ENCODE assay signal across 8 cellular contexts in the genomic region with DNA sequence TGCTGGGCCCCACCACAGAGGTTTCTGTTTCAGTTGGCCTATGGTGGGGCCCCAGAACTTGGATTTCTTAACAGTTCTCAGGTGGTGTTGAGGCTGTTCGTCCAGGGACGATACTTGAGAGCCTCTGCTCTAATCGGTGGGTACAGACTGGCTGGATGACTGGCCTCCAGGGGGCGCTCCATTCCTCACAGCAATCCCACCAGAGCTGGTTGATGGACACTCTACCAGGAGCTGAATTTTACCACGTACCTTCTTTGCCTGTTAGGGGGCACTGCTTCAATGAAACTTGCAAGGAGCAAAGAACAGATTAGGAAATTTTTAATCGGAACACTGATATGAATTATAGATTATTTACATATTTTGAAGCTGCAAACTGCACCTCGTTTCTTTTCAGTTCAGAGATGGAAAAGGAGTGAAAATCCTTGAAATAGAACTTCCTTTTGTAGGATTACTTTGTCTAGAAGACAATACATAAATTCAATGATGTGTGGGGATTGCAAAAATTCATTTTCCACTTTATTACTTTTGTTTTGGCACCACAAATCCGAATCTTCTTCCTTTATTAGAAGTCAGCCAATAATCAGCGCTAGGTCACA. TPM values are rescaled to one million over a fixed set of nuclear protein-coding genes. Genes with fewer than 3 reads are reported as not detected.
A peak's percentile ranks its signal among the peaks of the same experiment; 100 is the strongest.
DNase-seq lines count a peak whose midpoint lies in the region; ATAC-seq and TF ChIP-seq lines count a peak whose summit lies in the region.

No MANE protein-coding gene starts in this region.

- DNase-seq in EH (ENCODE audit: low read depth) (peak; percentile 75), HUDEP-2 (lab: John Stamatoyannopoulos, UW; ENCODE audit: unreplicated experiment in 76 of 76) (peak in 74 of 76 experiments; percentile 10 to 90 (median 73)), SHP77 treated with DMSO at 0.1 percent for 48 hours (lab: John Stamatoyannopoulos, UW) (peak; percentile 85), germinal center (ENCODE audit: low spot score) (peak; percentile 69), osteocyte (ENCODE audit: extremely low spot score, unreplicated experiment) (peak; percentile 86), tibial artery (peak; percentile 92 to 93)
- peak; percentile 96 for DNase-seq in activated effector memory CD4-positive, alpha-beta T cell treated with anti-CD3 and anti-CD28 coated beads, Interleukin-2, amount 50 U/mL, for 16 hours

- peaks cover 0 to 8% (median 3%) of the 10 kb centered on the region in 4 donors for H3K4me1 ChIP-seq in tibial artery

- H3K27ac ChIP-seq in tibial artery = no peak overlapping the region

- ATAC-seq in GM21529 (IDR thresholded peaks at IDR 0.05; ENCODE audit: unreplicated experiment) = peak; percentile 100

- H3K9me3 ChIP-seq in tibial artery = no peaks in the 10 kb centered on the region

- H3K4me1 Mint-ChIP-seq in osteocyte (ENCODE audit: unreplicated experiment) = peaks cover 7% of the 10 kb centered on the region

- no peak overlapping the region for H3K4me3 ChIP-seq in tibial artery

- H3K27me3 Mint-ChIP-seq in osteocyte (ENCODE audit: unreplicated experiment) = peaks cover 2% of the 10 kb centered on the region

- no peaks in the 10 kb centered on the region for H3K9me3 Mint-ChIP-seq in osteocyte (ENCODE audit: unreplicated experiment)

- intact Hi-C loops in tibial artery (cut with DNase I; ENCODE audit: low total_unique reads) = loop anchor here (5.0 to 10.0 kb wide), 2 partner anchors 48 to 96 kb away; partner anchors contain the start of gene KBTBD2

- TF ChIP-seq CTCF in osteocyte (IDR thresholded peaks at IDR 0.05) = peak; percentile 72
- peak; percentile 82 to 87 for TF ChIP-seq CTCF in tibial artery (IDR thresholded peaks at IDR 0.05)

- H3K27ac Mint-ChIP-seq in osteocyte (ENCODE audit: unreplicated experiment) = no peak overlapping the region

- H3K36me3 Mint-ChIP-seq in osteocyte (ENCODE audit: unreplicated experiment) = no peaks in the 10 kb centered on the region

- no peak overlapping the region for H3K4me3 Mint-ChIP-seq in osteocyte (ENCODE audit: unreplicated experiment)

- no peaks in the 10 kb centered on the region for H3K36me3 ChIP-seq in tibial artery

- H3K27me3 ChIP-seq in tibial artery = no peaks in the 10 kb centered on the region

RNA-seq across cellular contexts. Expression of gene KBTBD2, which starts 44.8 kb away (rescaled TPM):
- 33.9 and 36.5 TPM in 2 replicates for total RNA-seq in osteocyte
